In genomic region chr2:128551435-128551834, GRCh38 we compare ENCODE assay signal across 19 cellular contexts.
A peak's percentile ranks its signal among the peaks of the same experiment; 100 is the strongest.
DNase-seq lines count a peak whose midpoint lies in the region; ATAC-seq, FAIRE-seq and TF ChIP-seq lines count a peak whose summit lies in the region.
"Had no signal": no experiment of that assay in that cellular context is flagged by ENCODE, and none has a peak within 500 bp of the region (broad histone marks: within the 10 kb centered on the region; RNA-seq: fewer than 3 reads in every experiment).

No MANE protein-coding gene starts in this region.

- no peak overlapping the region for H3K14ac ChIP-seq in H1 (ENCODE audit: insufficient read length)

- no peak overlapping the region for H2BK5ac ChIP-seq in H1 (ENCODE audit: low read depth, low read length)

- no peak overlapping the region for H2BK20ac ChIP-seq in H1 (ENCODE audit: low read length)

- no peak overlapping the region for H3K4ac ChIP-seq in H1 (replicated peaks; ENCODE audit: insufficient read length, low read depth, low read length)

- no peak overlapping the region for H2AFZ ChIP-seq in H1 (ENCODE audit: low read length)
- H2AFZ ChIP-seq: GM23338 had no signal

- H3K23me2 ChIP-seq in H1 (ENCODE audit: low read depth, low read length) = peaks cover 9% of the 10 kb centered on the region; the same call in 1 of the 2 replicates

- no peak overlapping the region for H3K18ac ChIP-seq in H1 (ENCODE audit: extremely low read depth, low read length)

- no peak overlapping the region for H4K91ac ChIP-seq in H1 (replicated peaks; ENCODE audit: insufficient read length, low read length)

- H3K4me1 ChIP-seq in H1 (replicated peaks in 1 of 4; ENCODE audit: control insufficient read depth in 3 of 4, insufficient read depth in 4 of 4, low read length in 3 of 4) (peaks cover 0 to 8% (median 0%) of the 10 kb centered on the region in 4 experiments; a peak in 2 of 7 replicates), stomach (no peaks in the 10 kb centered on the region)

- H3K27ac Mint-ChIP-seq in activated CD8-positive, alpha-beta memory T cell treated with anti-CD3 and anti-CD28 coated beads, Interleukin-2, amount 10 ng/mL, durations not matched to agents 7 days and 5 days = no peak overlapping the region
- H3K27ac Mint-ChIP-seq in neural crest cell (ENCODE audit: unreplicated experiment) = peak overlapping the region; percentile 57
- H3K27ac Mint-ChIP-seq: CD4-positive, CD25-positive, alpha-beta regulatory T cell; GM23338; H9 had no signal

- TF ChIP-seq CTCF in H1 (IDR thresholded peaks at IDR 0.05; ENCODE audit: control extremely low read depth in 1 of 3, insufficient read depth in 1 of 3, low read depth in 1 of 3, low read length in 3 of 3) = no peak
- TF ChIP-seq CTCF in neural crest cell (conservative IDR thresholded peaks at IDR 0.05) = no peak
- no peak for TF ChIP-seq CTCF in stomach (IDR thresholded peaks at IDR 0.05)

- H4K20me1 ChIP-seq in H1 (replicated peaks in 1 of 2; ENCODE audit: control insufficient read depth in 1 of 2, insufficient read depth in 2 of 2, low read length in 2 of 2) = peaks cover 0 to 3% of the 10 kb centered on the region in 2 experiments
- H4K20me1 ChIP-seq: BLaER1 treated with 17β-estradiol and CSF1 and Interleukin-3, amounts not matched to agents 10 nM and 100 nM had no signal

- TF ChIP-seq EP300 in H1 (IDR thresholded peaks at IDR 0.05; ENCODE audit: borderline replicate concordance in 1 of 2, low read depth in 2 of 2, low read length in 2 of 2) = no peak
- no peak for TF ChIP-seq EP300 in stomach (IDR thresholded peaks at IDR 0.05)

- H2BK15ac ChIP-seq in H1 (ENCODE audit: low read length) = no peak overlapping the region

- no peak overlapping the region for H3K4me3 Mint-ChIP-seq in activated CD8-positive, alpha-beta memory T cell treated with anti-CD3 and anti-CD28 coated beads, Interleukin-2, amount 10 ng/mL, durations not matched to agents 7 days and 5 days
- no peak overlapping the region for H3K4me3 Mint-ChIP-seq in neural crest cell
- H3K4me3 Mint-ChIP-seq: CD4-positive, CD25-positive, alpha-beta regulatory T cell; GM23338; H9 had no signal

- H2BK120ac ChIP-seq in H1 (replicated peaks; ENCODE audit: low read depth, low read length) = no peak overlapping the region

- WGBS in H1 (ENCODE audit: extremely low coverage in 1 of 2, insufficient coverage in 1 of 2, insufficient read length in 1 of 2, insufficient replicate concordance in 2 of 2, low coverage in 1 of 2, low lambda C conversion rate in 2 of 2, missing lambda C conversion rate in 1 of 2), 2 experiments = 95% methylated on average over 7 of the region's 7 CpGs; no CpG with 5 or more reads in 1 of the 2 experiments
- 89 to 97% (median 94%) methylated on average over 6 to 7 of the region's 7 CpGs for WGBS in stomach, 5 donors

- no peaks in the 10 kb centered on the region for H3K79me1 ChIP-seq in H1 (ENCODE audit: low read depth, low read length)

- no peak for TF ChIP-seq POLR2A in H1 (IDR thresholded peaks at IDR 0.05; ENCODE audit: control extremely low read depth in 1 of 2, low read depth in 2 of 2, low read length in 2 of 2)
- no peak for TF ChIP-seq POLR2A in stomach (IDR thresholded peaks at IDR 0.05)

- no peak overlapping the region; the same call in 1 of the 2 replicates for H4K8ac ChIP-seq in H1 (ENCODE audit: extremely low read depth, insufficient read depth, low read length)

- CTCF ChIA-PET in activated CD8-positive, alpha-beta memory T cell treated with anti-CD3 and anti-CD28 coated beads, Interleukin-2, amount 10 ng/mL, durations not matched to agents 7 days and 5 days (lab: Charles Lee) = no interaction called here
- CTCF ChIA-PET in H1 (lab: Charles Lee; ENCODE audit: partially characterized antibody) = interaction anchor here (0.7 to 2.3 kb wide), 4 partner anchors 24 to 82 kb away, joined by 3 to 5 read pairs (median 4); no protein-coding TSS in a partner anchor

- H3K9me3 ChIP-seq in H1 (ENCODE audit: insufficient read depth in 2 of 2, low read depth in 1 of 2, low read length in 1 of 2) (no peaks in the 10 kb centered on the region; a peak in 2 of 4 replicates), stomach (no peaks in the 10 kb centered on the region)

- POLR2A ChIA-PET in H1 (lab: Charles Lee; ENCODE audit: partially characterized antibody) = no interaction called here

- no peak overlapping the region for H3K9ac ChIP-seq in H1 (replicated peaks in 1 of 4; ENCODE audit: extremely low read depth in 1 of 4, low read depth in 3 of 4, low read length in 3 of 4)
- H3K9ac ChIP-seq: BLaER1 treated with 17β-estradiol and CSF1 and Interleukin-3, amounts not matched to agents 10 nM and 100 nM had no signal

- H4K5ac ChIP-seq in H1 (ENCODE audit: insufficient read length, low read depth, low read length) = no peak overlapping the region

- no peak overlapping the region for H3K4me2 ChIP-seq in H1 (ENCODE audit: insufficient read depth in 1 of 2, low read depth in 2 of 2, low read length in 2 of 2)
- H3K4me2 ChIP-seq: GM23338 had no signal

- no peak for ATAC-seq in activated CD8-positive, alpha-beta memory T cell treated with anti-CD3 and anti-CD28 coated beads, Interleukin-2, amount 10 ng/mL, durations not matched to agents 7 days and 5 days
- ATAC-seq: GM12878, GM23338 had no signal

- H3K4me3 ChIP-seq in H1 (ENCODE audit: extremely low read depth in 1 of 4, insufficient read depth in 2 of 4, low read depth in 3 of 4, low read length in 4 of 4) = no peak overlapping the region
- H3K4me3 ChIP-seq in stomach = no peak overlapping the region
- H3K4me3 ChIP-seq: BLaER1 treated with 17β-estradiol and CSF1 and Interleukin-3, amounts not matched to agents 10 nM and 100 nM; GM12878; GM23338 had no signal

- H3K36me3 Mint-ChIP-seq in activated CD8-positive, alpha-beta memory T cell treated with anti-CD3 and anti-CD28 coated beads, Interleukin-2, amount 10 ng/mL, durations not matched to agents 7 days and 5 days = no peaks in the 10 kb centered on the region
- H3K36me3 Mint-ChIP-seq in neural crest cell (ENCODE audit: low read depth) = no peaks in the 10 kb centered on the region
- H3K36me3 Mint-ChIP-seq: CD4-positive, CD25-positive, alpha-beta regulatory T cell had no signal

- no peaks in the 10 kb centered on the region for H3K27me3 Mint-ChIP-seq in activated CD8-positive, alpha-beta memory T cell treated with anti-CD3 and anti-CD28 coated beads, Interleukin-2, amount 10 ng/mL, durations not matched to agents 7 days and 5 days
- H3K27me3 Mint-ChIP-seq in neural crest cell (ENCODE audit: low read depth) = peaks cover 2% of the 10 kb centered on the region

- no peak for TF ChIP-seq RAD21 in H1 (IDR thresholded peaks at IDR 0.05 in 1 of 2, conservative IDR thresholded peaks at IDR 0.05 in 1 of 2; ENCODE audit: low read depth in 2 of 2, low read length in 2 of 2)

- no peaks in the 10 kb centered on the region for H3K4me1 Mint-ChIP-seq in activated CD8-positive, alpha-beta memory T cell treated with anti-CD3 and anti-CD28 coated beads, Interleukin-2, amount 10 ng/mL, durations not matched to agents 7 days and 5 days
- peaks cover 65% of the 10 kb centered on the region for H3K4me1 Mint-ChIP-seq in neural crest cell
- H3K4me1 Mint-ChIP-seq: CD4-positive, CD25-positive, alpha-beta regulatory T cell had no signal

- no peak overlapping the region for H2AK5ac ChIP-seq in H1 (ENCODE audit: low read depth, low read length)

- H3K79me2 ChIP-seq in H1 (ENCODE audit: control insufficient read depth in 1 of 2, insufficient read depth in 2 of 2, low read length in 2 of 2) = no peaks in the 10 kb centered on the region

- no peaks in the 10 kb centered on the region for H3K9me3 Mint-ChIP-seq in activated CD8-positive, alpha-beta memory T cell treated with anti-CD3 and anti-CD28 coated beads, Interleukin-2, amount 10 ng/mL, durations not matched to agents 7 days and 5 days (ENCODE audit: low read depth)
- peaks cover 10% of the 10 kb centered on the region for H3K9me3 Mint-ChIP-seq in neural crest cell

- no peaks in the 10 kb centered on the region for H3K36me3 ChIP-seq in H1 (ENCODE audit: control insufficient read depth in 2 of 4, insufficient read depth in 4 of 4, low read length in 3 of 4)
- H3K36me3 ChIP-seq in stomach = no peaks in the 10 kb centered on the region
- H3K36me3 ChIP-seq: BLaER1 treated with 17β-estradiol and CSF1 and Interleukin-3, amounts not matched to agents 10 nM and 100 nM had no signal

- H3K56ac ChIP-seq in H1 (replicated peaks; ENCODE audit: insufficient read length, low read depth, low read length) = no peak overlapping the region

- DNase-seq in activated CD8-positive, alpha-beta memory T cell treated with anti-CD3 and anti-CD28 coated beads, Interleukin-2, amount 10 ng/mL, durations not matched to agents 7 days and 5 days = peak; percentile 14
- DNase-seq in activated CD8-positive, alpha-beta memory T cell treated with anti-CD3 and anti-CD28 coated beads, Interleukin-2, amount 50 U/mL, for 48 hours = no peak
- DNase-seq in H1 (ENCODE audit: low read depth in 1 of 2, low spot score in 2 of 2) = no peak
- no peak for DNase-seq in neural crest cell (ENCODE audit: low read depth, low spot score)
- DNase-seq in stomach = peak; percentile 11
- DNase-seq in activated CD4-positive, alpha-beta T cell treated with anti-CD3 and anti-CD28 coated beads for 4 hours = no peak
- DNase-seq in HUDEP-2 (lab: John Stamatoyannopoulos, UW; ENCODE audit: unreplicated experiment in 76 of 76) = no peak
- DNase-seq in midbrain (lab: John Stamatoyannopoulos, UW) = no peak
- DNase-seq: 8988T; AML-193; Calu3; CD4-positive, CD25-positive, alpha-beta regulatory T cell; DMS79; H9 had no signal

- H3K23ac ChIP-seq in H1 (ENCODE audit: insufficient read length) = no peak overlapping the region

- no peaks in the 10 kb centered on the region for H3K27me3 ChIP-seq in H1 (replicated peaks in 1 of 4; ENCODE audit: control insufficient read depth in 3 of 4, extremely low read depth in 1 of 4, insufficient read depth in 3 of 4, low read length in 3 of 4)
- no peaks in the 10 kb centered on the region for H3K27me3 ChIP-seq in stomach
- H3K27me3 ChIP-seq: BLaER1 treated with 17β-estradiol and CSF1 and Interleukin-3, amounts not matched to agents 10 nM and 100 nM had no signal

- no peak for FAIRE-seq in H1 (lab: Jason Lieb, UNC)
- FAIRE-seq: GM12878, GM18507, HTR-8/SVneo had no signal

- H3K27ac ChIP-seq in H1 (ENCODE audit: low read depth, low read length) (no peak overlapping the region), stomach (no peak overlapping the region)
- H3K27ac ChIP-seq: BLaER1 treated with 17β-estradiol and CSF1 and Interleukin-3, amounts not matched to agents 10 nM and 100 nM had no signal

- 0 out of 2 replicates have a peak overlapping the region, but pooled peaks have one; percentile 5 for H2BK12ac ChIP-seq in H1 (ENCODE audit: low read depth, low read length)

- intact Hi-C loops in stomach (cut with DNase I; ENCODE audit: low total_unique reads) = no loop called here

TF ChIP-seq in H1, 55 proteins besides CTCF, POLR2A, EP300 and RAD21:
- TF ChIP-seq SIRT6 (IDR thresholded peaks at IDR 0.05; ENCODE audit: low read length) (no peak), SP1 (IDR thresholded peaks at IDR 0.05; ENCODE audit: low read depth, low read length) (no peak)

Comparison
In these comparisons a context has a peak if more than half of its experiments do, and no peak if none do; other contexts are left out.
1. DNase-seq: peak in activated CD8-positive, alpha-beta memory T cell treated with anti-CD3 and anti-CD28 coated beads, Interleukin-2, amount 10 ng/mL, durations not matched to agents 7 days and 5 days (single experiment) and stomach (single experiment); none in activated CD8-positive, alpha-beta memory T cell treated with anti-CD3 and anti-CD28 coated beads, Interleukin-2, amount 50 U/mL, for 48 hours (single experiment), H1 (0 of 2), neural crest cell (single experiment), activated CD4-positive, alpha-beta T cell treated with anti-CD3 and anti-CD28 coated beads for 4 hours (0 of 2), HUDEP-2 (0 of 76) and midbrain (single experiment).